In the genomic region with DNA sequence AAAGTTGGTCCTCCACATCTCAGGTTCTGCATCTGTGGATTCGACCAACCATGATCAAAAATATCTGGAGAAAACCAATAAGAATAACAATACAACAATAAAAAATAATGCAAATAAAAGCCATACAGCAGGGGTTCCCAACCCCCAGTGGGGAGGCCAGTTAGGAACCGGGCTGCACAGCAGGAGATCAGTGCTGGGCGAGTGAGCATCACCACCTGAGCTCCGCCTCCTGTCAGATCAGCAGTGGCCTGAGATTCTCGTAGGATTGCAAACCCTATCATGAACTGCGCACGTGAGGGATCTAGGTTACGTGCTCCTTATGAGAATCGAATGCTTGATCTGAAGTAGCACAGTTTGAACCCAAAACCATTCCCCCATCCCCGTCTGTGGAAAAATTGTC, we compare ENCODE assay signal across 2 cellular contexts.
TF ChIP-seq lines count a peak whose summit lies in the region.

No MANE protein-coding gene starts in this region.

TF ChIP-seq in GM12878, 131 proteins besides CTCF, POLR2A, EP300 and RAD21 (continues in another document):
- TF ChIP-seq ZBTB33 (IDR thresholded peaks at IDR 0.05), result no peak
- TF ChIP-seq IKZF1 (conservative IDR thresholded peaks at IDR 0.05), result no peak
- TF ChIP-seq KDM1A (IDR thresholded peaks at IDR 0.05; ENCODE audit: borderline replicate concordance), result no peak
- no peak for TF ChIP-seq CHD4 (IDR thresholded peaks at IDR 0.05)
- TF ChIP-seq SKIL (IDR thresholded peaks at IDR 0.05; ENCODE audit: low read depth, poor library complexity, severe bottlenecking), result no peak
- TF ChIP-seq, protein P1, sequence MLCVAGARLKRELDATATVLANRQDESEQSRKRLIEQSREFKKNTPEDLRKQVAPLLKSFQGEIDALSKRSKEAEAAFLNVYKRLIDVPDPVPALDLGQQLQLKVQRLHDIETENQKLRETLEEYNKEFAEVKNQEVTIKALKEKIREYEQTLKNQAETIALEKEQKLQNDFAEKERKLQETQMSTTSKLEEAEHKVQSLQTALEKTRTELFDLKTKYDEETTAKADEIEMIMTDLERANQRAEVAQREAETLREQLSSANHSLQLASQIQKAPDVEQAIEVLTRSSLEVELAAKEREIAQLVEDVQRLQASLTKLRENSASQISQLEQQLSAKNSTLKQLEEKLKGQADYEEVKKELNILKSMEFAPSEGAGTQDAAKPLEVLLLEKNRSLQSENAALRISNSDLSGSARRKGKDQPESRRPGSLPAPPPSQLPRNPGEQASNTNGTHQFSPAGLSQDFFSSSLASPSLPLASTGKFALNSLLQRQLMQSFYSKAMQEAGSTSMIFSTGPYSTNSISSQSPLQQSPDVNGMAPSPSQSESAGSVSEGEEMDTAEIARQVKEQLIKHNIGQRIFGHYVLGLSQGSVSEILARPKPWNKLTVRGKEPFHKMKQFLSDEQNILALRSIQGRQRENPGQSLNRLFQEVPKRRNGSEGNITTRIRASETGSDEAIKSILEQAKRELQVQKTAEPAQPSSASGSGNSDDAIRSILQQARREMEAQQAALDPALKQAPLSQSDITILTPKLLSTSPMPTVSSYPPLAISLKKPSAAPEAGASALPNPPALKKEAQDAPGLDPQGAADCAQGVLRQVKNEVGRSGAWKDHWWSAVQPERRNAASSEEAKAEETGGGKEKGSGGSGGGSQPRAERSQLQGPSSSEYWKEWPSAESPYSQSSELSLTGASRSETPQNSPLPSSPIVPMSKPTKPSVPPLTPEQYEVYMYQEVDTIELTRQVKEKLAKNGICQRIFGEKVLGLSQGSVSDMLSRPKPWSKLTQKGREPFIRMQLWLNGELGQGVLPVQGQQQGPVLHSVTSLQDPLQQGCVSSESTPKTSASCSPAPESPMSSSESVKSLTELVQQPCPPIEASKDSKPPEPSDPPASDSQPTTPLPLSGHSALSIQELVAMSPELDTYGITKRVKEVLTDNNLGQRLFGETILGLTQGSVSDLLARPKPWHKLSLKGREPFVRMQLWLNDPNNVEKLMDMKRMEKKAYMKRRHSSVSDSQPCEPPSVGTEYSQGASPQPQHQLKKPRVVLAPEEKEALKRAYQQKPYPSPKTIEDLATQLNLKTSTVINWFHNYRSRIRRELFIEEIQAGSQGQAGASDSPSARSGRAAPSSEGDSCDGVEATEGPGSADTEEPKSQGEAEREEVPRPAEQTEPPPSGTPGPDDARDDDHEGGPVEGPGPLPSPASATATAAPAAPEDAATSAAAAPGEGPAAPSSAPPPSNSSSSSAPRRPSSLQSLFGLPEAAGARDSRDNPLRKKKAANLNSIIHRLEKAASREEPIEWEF (IDR thresholded peaks at IDR 0.05; ENCODE audit: insufficient replicate concordance, low read depth, low read length), result no peak
- no peak for TF ChIP-seq SMAD1 (IDR thresholded peaks at IDR 0.05; ENCODE audit: low read depth, partially characterized antibody)
- TF ChIP-seq TARDBP (IDR thresholded peaks at IDR 0.05; ENCODE audit: borderline replicate concordance), result no peak
- TF ChIP-seq, protein P2, sequence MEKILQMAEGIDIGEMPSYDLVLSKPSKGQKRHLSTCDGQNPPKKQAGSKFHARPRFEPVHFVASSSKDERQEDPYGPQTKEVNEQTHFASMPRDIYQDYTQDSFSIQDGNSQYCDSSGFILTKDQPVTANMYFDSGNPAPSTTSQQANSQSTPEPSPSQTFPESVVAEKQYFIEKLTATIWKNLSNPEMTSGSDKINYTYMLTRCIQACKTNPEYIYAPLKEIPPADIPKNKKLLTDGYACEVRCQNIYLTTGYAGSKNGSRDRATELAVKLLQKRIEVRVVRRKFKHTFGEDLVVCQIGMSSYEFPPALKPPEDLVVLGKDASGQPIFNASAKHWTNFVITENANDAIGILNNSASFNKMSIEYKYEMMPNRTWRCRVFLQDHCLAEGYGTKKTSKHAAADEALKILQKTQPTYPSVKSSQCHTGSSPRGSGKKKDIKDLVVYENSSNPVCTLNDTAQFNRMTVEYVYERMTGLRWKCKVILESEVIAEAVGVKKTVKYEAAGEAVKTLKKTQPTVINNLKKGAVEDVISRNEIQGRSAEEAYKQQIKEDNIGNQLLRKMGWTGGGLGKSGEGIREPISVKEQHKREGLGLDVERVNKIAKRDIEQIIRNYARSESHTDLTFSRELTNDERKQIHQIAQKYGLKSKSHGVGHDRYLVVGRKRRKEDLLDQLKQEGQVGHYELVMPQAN (conservative IDR thresholded peaks at IDR 0.05), result no peak

TF ChIP-seq in SK-N-SH treated with all-trans-retinoic acid at 6 μM for 48 hours, 23 proteins besides CTCF, POLR2A, EP300 and RAD21 (continued from another document):
- TF ChIP-seq ZNF8 (CRISPR knock-in tag; IDR thresholded peaks at IDR 0.05) (no peak), CREB5 (CRISPR knock-in tag; IDR thresholded peaks at IDR 0.05; ENCODE audit: low read depth) (no peak), TOX (CRISPR knock-in tag; IDR thresholded peaks at IDR 0.05; ENCODE audit: borderline replicate concordance) (no peak), ARNTL (CRISPR knock-in tag; IDR thresholded peaks at IDR 0.05; ENCODE audit: borderline replicate concordance, low read depth) (no peak), ZFP3 (CRISPR knock-in tag; IDR thresholded peaks at IDR 0.05) (no peak), ESRRG (CRISPR knock-in tag; IDR thresholded peaks at IDR 0.05) (no peak), RARB (CRISPR knock-in tag; IDR thresholded peaks at IDR 0.05) (no peak), ISL1 (CRISPR knock-in tag; IDR thresholded peaks at IDR 0.05) (no peak), ZNF70 (CRISPR knock-in tag; IDR thresholded peaks at IDR 0.05) (no peak), OSR1 (CRISPR knock-in tag; IDR thresholded peaks at IDR 0.05) (no peak), SNAI2 (CRISPR knock-in tag; IDR thresholded peaks at IDR 0.05) (no peak), PPARA (CRISPR knock-in tag; IDR thresholded peaks at IDR 0.05; ENCODE audit: borderline replicate concordance) (no peak), ZNF565 (CRISPR knock-in tag; conservative IDR thresholded peaks at IDR 0.05; ENCODE audit: low read depth) (no peak), POU6F1 (CRISPR knock-in tag; IDR thresholded peaks at IDR 0.05; ENCODE audit: borderline replicate concordance, low read depth) (no peak)
- TF ChIP-seq, protein P3, sequence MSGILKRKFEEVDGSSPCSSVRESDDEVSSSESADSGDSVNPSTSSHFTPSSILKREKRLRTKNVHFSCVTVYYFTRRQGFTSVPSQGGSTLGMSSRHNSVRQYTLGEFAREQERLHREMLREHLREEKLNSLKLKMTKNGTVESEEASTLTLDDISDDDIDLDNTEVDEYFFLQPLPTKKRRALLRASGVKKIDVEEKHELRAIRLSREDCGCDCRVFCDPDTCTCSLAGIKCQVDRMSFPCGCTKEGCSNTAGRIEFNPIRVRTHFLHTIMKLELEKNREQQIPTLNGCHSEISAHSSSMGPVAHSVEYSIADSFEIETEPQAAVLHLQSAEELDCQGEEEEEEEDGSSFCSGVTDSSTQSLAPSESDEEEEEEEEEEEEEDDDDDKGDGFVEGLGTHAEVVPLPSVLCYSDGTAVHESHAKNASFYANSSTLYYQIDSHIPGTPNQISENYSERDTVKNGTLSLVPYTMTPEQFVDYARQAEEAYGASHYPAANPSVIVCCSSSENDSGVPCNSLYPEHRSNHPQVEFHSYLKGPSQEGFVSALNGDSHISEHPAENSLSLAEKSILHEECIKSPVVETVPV (CRISPR knock-in tag; IDR thresholded peaks at IDR 0.05), result no peak
- TF ChIP-seq, protein P4, sequence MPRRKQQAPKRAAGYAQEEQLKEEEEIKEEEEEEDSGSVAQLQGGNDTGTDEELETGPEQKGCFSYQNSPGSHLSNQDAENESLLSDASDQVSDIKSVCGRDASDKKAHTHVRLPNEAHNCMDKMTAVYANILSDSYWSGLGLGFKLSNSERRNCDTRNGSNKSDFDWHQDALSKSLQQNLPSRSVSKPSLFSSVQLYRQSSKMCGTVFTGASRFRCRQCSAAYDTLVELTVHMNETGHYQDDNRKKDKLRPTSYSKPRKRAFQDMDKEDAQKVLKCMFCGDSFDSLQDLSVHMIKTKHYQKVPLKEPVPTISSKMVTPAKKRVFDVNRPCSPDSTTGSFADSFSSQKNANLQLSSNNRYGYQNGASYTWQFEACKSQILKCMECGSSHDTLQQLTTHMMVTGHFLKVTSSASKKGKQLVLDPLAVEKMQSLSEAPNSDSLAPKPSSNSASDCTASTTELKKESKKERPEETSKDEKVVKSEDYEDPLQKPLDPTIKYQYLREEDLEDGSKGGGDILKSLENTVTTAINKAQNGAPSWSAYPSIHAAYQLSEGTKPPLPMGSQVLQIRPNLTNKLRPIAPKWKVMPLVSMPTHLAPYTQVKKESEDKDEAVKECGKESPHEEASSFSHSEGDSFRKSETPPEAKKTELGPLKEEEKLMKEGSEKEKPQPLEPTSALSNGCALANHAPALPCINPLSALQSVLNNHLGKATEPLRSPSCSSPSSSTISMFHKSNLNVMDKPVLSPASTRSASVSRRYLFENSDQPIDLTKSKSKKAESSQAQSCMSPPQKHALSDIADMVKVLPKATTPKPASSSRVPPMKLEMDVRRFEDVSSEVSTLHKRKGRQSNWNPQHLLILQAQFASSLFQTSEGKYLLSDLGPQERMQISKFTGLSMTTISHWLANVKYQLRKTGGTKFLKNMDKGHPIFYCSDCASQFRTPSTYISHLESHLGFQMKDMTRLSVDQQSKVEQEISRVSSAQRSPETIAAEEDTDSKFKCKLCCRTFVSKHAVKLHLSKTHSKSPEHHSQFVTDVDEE (CRISPR knock-in tag; IDR thresholded peaks at IDR 0.05), result no peak
